Comparison of ENCODE assay signal across 6 cellular contexts in genomic region chr11:61218306-61218705, GRCh38. TPM values are rescaled to one million over a fixed set of nuclear protein-coding genes. Genes with fewer than 3 reads are reported as not detected.
"Had no signal": no experiment of that assay in that cellular context is flagged by ENCODE, and none has a peak within 500 bp of the region (broad histone marks: within the 10 kb centered on the region; RNA-seq: fewer than 3 reads in every experiment).

No MANE protein-coding gene starts in this region.

RNA-seq across cellular contexts. Expression of gene PGA4, which starts 3.8 kb away (rescaled TPM):
- total RNA-seq: HepG2, HT-29, HT1080, IMR-90, K562 had no signal
- polyA plus RNA-seq: HepG2, IgD-negative memory B cell, IMR-90, K562 had no signal

RNA-seq across cellular contexts. Expression of gene PGA3, which starts 15.0 kb away (rescaled TPM):
- total RNA-seq: HepG2, HT-29, HT1080 had no signal
- polyA plus RNA-seq: HepG2, IgD-negative memory B cell, IMR-90, K562 had no signal

RNA-seq across cellular contexts. Expression of gene PGA5, which starts 22.7 kb away (rescaled TPM):
- total RNA-seq: HepG2, HT-29, HT1080, IMR-90, K562 had no signal
- polyA plus RNA-seq: HepG2, IgD-negative memory B cell, IMR-90, K562 had no signal
